ENCODE assay signal across 8 cellular contexts in genomic region chr3:16290007-16290826, GRCh38. TPM values are rescaled to one million over a fixed set of nuclear protein-coding genes. Genes with fewer than 3 reads are reported as not detected.
A peak's percentile ranks its signal among the peaks of the same experiment; 100 is the strongest.
DNase-seq lines count a peak whose midpoint lies in the region; ATAC-seq and TF ChIP-seq lines count a peak whose summit lies in the region.

No MANE protein-coding gene starts in this region.

- peak overlapping the region in 2 of 4 donors; percentile 2 to 12 for H3K4me3 ChIP-seq in Peyer's patch
- no peak overlapping the region for H3K4me3 ChIP-seq in ascending aorta
- peak overlapping the region in 2 of 8 donors; percentile 34 to 63 for H3K4me3 ChIP-seq in spleen

- DNase-seq in NCI-H1092 treated with DMSO at 0.1 percent for 48 hours (lab: John Stamatoyannopoulos, UW) (peak; percentile 32), NCI-H1092 (lab: John Stamatoyannopoulos, UW) (no peak), Peyer's patch (peak in 2 of 3 donors; percentile 65 to 84), ascending aorta (ENCODE audit: low spot score in 2 of 2) (no peak), hippocampal formation (lab: John Stamatoyannopoulos, UW) (peak; percentile 38 to 70), spleen (no peak)

- H3K27ac ChIP-seq in Peyer's patch (peak overlapping the region in 2 of 4 donors; percentile 55 to 77), ascending aorta (no peak overlapping the region), spleen (peak overlapping the region in 7 of 8 donors; percentile 11 to 89 (median 35))

- TF ChIP-seq CTCF in Peyer's patch (IDR thresholded peaks at IDR 0.05) = peak; percentile 65 to 84 (median 74)
- TF ChIP-seq CTCF in ascending aorta (IDR thresholded peaks at IDR 0.05) = peak; percentile 63 to 92 (median 74)
- TF ChIP-seq CTCF in spleen (IDR thresholded peaks at IDR 0.05 in 8 of 11, conservative IDR thresholded peaks at IDR 0.05 in 3 of 11) = peak; percentile 73 to 85 (median 80)

- H3K27me3 ChIP-seq in Peyer's patch = no peaks in the 10 kb centered on the region
- no peaks in the 10 kb centered on the region for H3K27me3 ChIP-seq in ascending aorta
- H3K27me3 ChIP-seq in spleen (replicated peaks in 1 of 7) = no peaks in the 10 kb centered on the region

- H3K4me1 ChIP-seq in Peyer's patch = no peaks in the 10 kb centered on the region
- H3K4me1 ChIP-seq in ascending aorta = peaks cover 0 to 12% of the 10 kb centered on the region in 2 donors
- H3K4me1 ChIP-seq in spleen = peaks cover 18 to 83% (median 38%) of the 10 kb centered on the region in 6 donors

- H3K9me3 ChIP-seq in Peyer's patch (no peaks in the 10 kb centered on the region), ascending aorta (peaks cover 0 to 6% of the 10 kb centered on the region in 2 donors), spleen (peaks cover 0 to 13% (median 3%) of the 10 kb centered on the region in 8 donors)

- no peak for TF ChIP-seq POLR2A in Peyer's patch (IDR thresholded peaks at IDR 0.05)
- no peak for TF ChIP-seq POLR2A in spleen (IDR thresholded peaks at IDR 0.05)

- intact Hi-C loops in ascending aorta (cut with DNase I) = loop anchor here (1.0 to 2.0 kb wide), 2 partner anchors 229 to 260 kb away; no protein-coding TSS in a partner anchor
- intact Hi-C loops in spleen (cut with DNase I; ENCODE audit: low total_unique reads) = loop anchor here (2.0 kb wide), 1 partner anchor 261 kb away; no protein-coding TSS in a partner anchor

- peaks cover 0 to 22% (median 0%) of the 10 kb centered on the region in 3 donors for H3K36me3 ChIP-seq in Peyer's patch
- no peaks in the 10 kb centered on the region for H3K36me3 ChIP-seq in ascending aorta
- H3K36me3 ChIP-seq in spleen = peaks cover 0 to 36% (median 0%) of the 10 kb centered on the region in 6 donors

- 50 to 61% (median 56%) methylated on average over 3 of the region's 3 CpGs for WGBS in spleen, 5 donors

- ATAC-seq in HG03378 (IDR thresholded peaks at IDR 0.05; ENCODE audit: unreplicated experiment) (peak; percentile 30), GM18520 (IDR thresholded peaks at IDR 0.05; ENCODE audit: unreplicated experiment) (no peak)

RNA-seq across cellular contexts. Expression of gene OXNAD1, which starts 25.2 kb away (rescaled TPM):
- total RNA-seq in Peyer's patch = 10 to 100 TPM; 44.5 to 45.8 (median 45.2) TPM
- 6.9 TPM for total RNA-seq in ascending aorta
- 10 to 100 TPM; 17.3 to 30.6 (median 21.7) TPM for total RNA-seq in spleen
- 1 to 10 TPM; 4.2 to 7.3 (median 7.1) TPM for polyA plus RNA-seq in spleen

RNA-seq across cellular contexts. Expression of gene DPH3, which starts 25.5 kb away (rescaled TPM):
- total RNA-seq in Peyer's patch (10 to 100 TPM; 17.8 to 33.8 (median 24.3) TPM), ascending aorta (5.5 TPM), spleen (10 to 100 TPM; 13.7 to 17.9 (median 15.3) TPM)
- polyA plus RNA-seq in spleen = 10 to 100 TPM in 2 of 3 donors, 1 to 10 TPM in 1; 7.2 to 13.7 (median 10.2) TPM

Comparison
In these comparisons a context has a peak if more than half of its experiments do, and no peak if none do; other contexts are left out.
1. DNase-seq: peak in NCI-H1092 treated with DMSO at 0.1 percent for 48 hours (single experiment), Peyer's patch (2 of 3) and hippocampal formation (2 of 2); none in NCI-H1092 (single experiment), ascending aorta (0 of 2) and spleen (single experiment).
2. H3K27ac ChIP-seq: peak in spleen (7 of 8); none in ascending aorta (0 of 2).
3. Peak in every context shown above with its lines, with median percentiles within 50 percentile points of each other: CTCF ChIP-seq.